ENCODE assay signal across 8 cellular contexts in the genomic region with DNA sequence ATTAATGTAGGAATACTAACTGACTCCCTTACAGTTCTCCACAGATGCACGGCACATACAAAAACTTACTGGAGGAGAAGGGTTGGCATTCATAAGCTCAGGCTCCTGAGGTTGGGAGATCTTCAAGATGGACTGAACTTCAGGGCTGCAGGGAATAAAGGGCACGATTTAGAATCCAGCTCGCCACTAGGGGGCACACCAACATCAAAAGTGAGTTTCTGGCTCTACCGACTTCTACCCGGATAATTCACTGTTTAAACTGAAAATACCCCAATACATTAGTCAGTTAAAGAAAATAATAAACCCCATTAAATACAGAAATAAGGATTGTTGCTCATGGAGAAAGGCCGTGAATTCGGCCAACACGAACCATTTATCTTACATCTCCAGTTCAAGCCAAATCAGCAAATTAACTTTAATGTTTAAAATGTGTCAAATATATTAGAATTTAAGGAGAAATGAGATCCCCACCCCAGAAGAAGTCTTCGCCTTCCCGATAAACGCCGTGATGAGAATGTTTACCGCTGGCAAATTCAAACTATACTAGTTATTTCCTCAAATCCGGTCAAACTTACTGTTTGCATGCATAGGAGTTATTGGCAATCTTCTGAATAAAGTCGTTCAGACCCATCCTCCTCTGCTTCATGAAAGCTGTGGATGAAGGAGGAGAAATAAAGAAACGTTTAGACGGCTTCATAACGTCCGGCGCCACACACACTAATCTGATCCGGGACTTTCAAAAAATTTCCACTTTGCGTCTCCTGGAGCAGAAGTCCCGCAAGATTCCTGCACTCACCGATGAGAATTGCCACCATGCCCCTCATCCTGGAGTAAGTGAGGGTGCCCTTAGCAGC.
A peak's percentile ranks its signal among the peaks of the same experiment; 100 is the strongest.
DNase-seq lines count a peak whose midpoint lies in the region; ATAC-seq, FAIRE-seq and TF ChIP-seq lines count a peak whose summit lies in the region.

No MANE protein-coding gene starts in this region.

- intact Hi-C loops in kidney (cut with DNase I), result loop anchor here (10.0 kb wide), 2 partner anchors 471 to 651 kb away; no protein-coding TSS in a partner anchor

- ATAC-seq in HG03135 (IDR thresholded peaks at IDR 0.05; ENCODE audit: unreplicated experiment) (peak; percentile 27), HG02623 (IDR thresholded peaks at IDR 0.05; ENCODE audit: unreplicated experiment) (no peak)

- peak; percentile 62 for FAIRE-seq in kidney (lab: Jason Lieb, UNC)

- peaks cover 6 to 19% of the 10 kb centered on the region in 2 donors for H3K4me1 ChIP-seq in kidney (ENCODE audit: control insufficient read depth in 1 of 2, insufficient read depth in 1 of 2, low read depth in 1 of 2, low read length in 2 of 2)

- no peaks in the 10 kb centered on the region for H3K9me3 ChIP-seq in kidney (ENCODE audit: control insufficient read depth in 1 of 2, low read length in 2 of 2)

- H3K9ac ChIP-seq in kidney (ENCODE audit: low read length in 2 of 2), result peak overlapping the region; percentile 81 to 91

- DNase-seq in DMS153 treated with DMSO at 0.1 percent for 48 hours (lab: John Stamatoyannopoulos, UW; ENCODE audit: unreplicated experiment) (peak; percentile 76), NCI-H345 treated with DMSO at 0.1 percent for 48 hours (lab: John Stamatoyannopoulos, UW; ENCODE audit: unreplicated experiment) (peak; percentile 56), cerebellum (ENCODE audit: low spot score) (peak; percentile 69), kidney (peak; percentile 89)
- peak; percentile 86 for DNase-seq in activated CD4-positive, CD25-positive, alpha-beta regulatory T cell treated with anti-CD3 and anti-CD28 coated beads, Interleukin-2, amount 50 U/mL, for 72 hours
- peak; percentile 70 to 80 for DNase-seq in stimulated activated CD4-positive, alpha-beta T cell treated with anti-CD3 and anti-CD28 coated beads, Interleukin-15, amount 100 ng/mL, for 1 hour (ENCODE audit: low read depth in 1 of 2, low spot score in 1 of 2)

- peaks cover 31 to 47% of the 10 kb centered on the region in 2 donors for H3K36me3 ChIP-seq in kidney (ENCODE audit: control insufficient read depth in 1 of 2, insufficient read depth in 2 of 2, low read length in 2 of 2)

- H3K4me3 ChIP-seq in kidney (ENCODE audit: low read length in 2 of 2), result peak overlapping the region; percentile 94 to 98

- H3K27ac ChIP-seq in kidney (ENCODE audit: low read depth in 2 of 2, low read length in 2 of 2), result peak overlapping the region; percentile 72 to 96

- peak; percentile 87 for TF ChIP-seq CTCF in kidney (IDR thresholded peaks at IDR 0.05; ENCODE audit: borderline replicate concordance, extremely low read depth, insufficient read depth)
